Comparison of ENCODE assay signal across 8 cellular contexts in the genomic region with DNA sequence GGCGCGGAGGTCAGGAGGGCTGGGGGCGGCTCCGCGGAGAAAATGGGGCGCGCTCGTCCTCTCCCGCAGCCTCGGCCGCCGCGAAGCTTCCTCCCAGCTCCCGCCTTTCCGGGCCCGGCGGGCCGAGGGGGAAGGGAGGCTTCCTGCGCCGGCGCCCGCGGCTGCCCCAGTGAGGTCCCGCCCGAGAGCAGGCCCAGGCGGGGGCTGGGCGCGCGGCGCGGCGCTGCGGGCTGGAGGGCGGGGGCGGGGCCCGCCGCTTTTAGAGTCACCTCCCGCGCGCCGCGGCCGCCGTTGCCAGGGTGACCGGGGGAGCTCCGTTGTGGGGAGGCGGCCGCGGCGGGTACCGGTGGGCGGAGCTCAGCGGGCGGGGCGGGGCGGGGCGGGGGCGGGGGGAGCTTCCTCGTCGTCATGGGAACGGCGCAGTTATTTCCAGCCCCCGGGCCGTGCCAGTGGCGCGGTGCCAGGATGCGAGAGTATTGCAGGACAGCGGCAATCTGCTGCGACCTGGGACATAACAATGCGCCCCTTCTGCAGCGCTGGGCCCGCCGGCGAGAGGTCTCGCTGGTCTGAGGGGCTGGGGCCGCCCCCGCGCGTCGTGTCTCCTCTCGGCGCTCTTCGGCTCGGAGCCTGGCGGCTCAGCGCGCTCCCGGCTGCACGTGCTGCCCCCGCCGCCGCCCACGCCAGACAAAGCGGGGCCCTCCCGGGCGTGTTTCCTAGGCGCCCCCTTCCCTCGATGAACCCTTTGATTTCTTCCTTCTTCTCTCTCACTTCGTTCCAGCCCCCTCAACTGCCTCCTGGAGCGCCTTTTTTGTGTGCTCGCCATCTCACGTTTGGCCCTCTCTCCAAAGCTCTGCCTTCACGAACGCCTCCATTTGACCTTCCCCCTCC. TPM values are rescaled to one million over a fixed set of nuclear protein-coding genes. Genes with fewer than 3 reads are reported as not detected.
DNase-seq lines count a peak whose midpoint lies in the region; ATAC-seq, FAIRE-seq and TF ChIP-seq lines count a peak whose summit lies in the region.

No MANE protein-coding gene starts in this region.

- peak overlapping the region; percentile 81 for H3K27ac Mint-ChIP-seq in activated CD4-positive, alpha-beta T cell treated with anti-CD3 and anti-CD28 coated beads, Interleukin-2, amount 10 ng/mL, durations not matched to agents 7 days and 5 days

- no peaks in the 10 kb centered on the region for H3K9me3 Mint-ChIP-seq in activated CD4-positive, alpha-beta T cell treated with anti-CD3 and anti-CD28 coated beads, Interleukin-2, amount 10 ng/mL, durations not matched to agents 7 days and 5 days

- no peak for FAIRE-seq in GM19239 (lab: Jason Lieb, UNC)

- H3K36me3 ChIP-seq in left lung: no peaks in the 10 kb centered on the region

- TF ChIP-seq CTCF in left lung (IDR thresholded peaks at IDR 0.05): no peak

- peaks cover 14 to 61% of the 10 kb centered on the region in 2 donors for H3K4me1 ChIP-seq in left lung

- peak overlapping the region; percentile 67 to 72 for H3K4me3 ChIP-seq in left lung

- H3K9me3 ChIP-seq in left lung: no peaks in the 10 kb centered on the region

- H3K36me3 Mint-ChIP-seq in activated CD4-positive, alpha-beta T cell treated with anti-CD3 and anti-CD28 coated beads, Interleukin-2, amount 10 ng/mL, durations not matched to agents 7 days and 5 days (ENCODE audit: low read depth): no peaks in the 10 kb centered on the region

- H3K4me3 Mint-ChIP-seq in activated CD4-positive, alpha-beta T cell treated with anti-CD3 and anti-CD28 coated beads, Interleukin-2, amount 10 ng/mL, durations not matched to agents 7 days and 5 days: peak overlapping the region; percentile 78

- H3K27me3 Mint-ChIP-seq in activated CD4-positive, alpha-beta T cell treated with anti-CD3 and anti-CD28 coated beads, Interleukin-2, amount 10 ng/mL, durations not matched to agents 7 days and 5 days: peaks cover 39% of the 10 kb centered on the region

- DNase-seq in Ammon's horn (ENCODE audit: low spot score) (peak; percentile 93), GM19239 (ENCODE audit: insufficient read length, low spot score) (peak; percentile 82), NCI-H526 (lab: John Stamatoyannopoulos, UW) (peak; percentile 91 to 99), cortex of kidney (lab: John Stamatoyannopoulos, UW) (peak; percentile 81), left lung (peak; percentile 97 to 100)
- DNase-seq in activated CD4-positive, alpha-beta T cell treated with anti-CD3 and anti-CD28 coated beads, Interleukin-2, amount 10 ng/mL, durations not matched to agents 7 days and 5 days: peak; percentile 93
- peak; percentile 94 for DNase-seq in stimulated activated CD4-positive, alpha-beta T cell treated with anti-CD3 and anti-CD28 coated beads, Interleukin-2, amount 100 ng/mL, for 4 hours (ENCODE audit: low read depth)

- ATAC-seq in HG03439 (IDR thresholded peaks at IDR 0.05; ENCODE audit: unreplicated experiment) (peak; percentile 81), left lung (peak; percentile 94)

- H3K4me1 Mint-ChIP-seq in activated CD4-positive, alpha-beta T cell treated with anti-CD3 and anti-CD28 coated beads, Interleukin-2, amount 10 ng/mL, durations not matched to agents 7 days and 5 days: peaks cover 68% of the 10 kb centered on the region

- CTCF ChIA-PET in activated CD4-positive, alpha-beta T cell treated with anti-CD3 and anti-CD28 coated beads, Interleukin-2, amount 10 ng/mL, durations not matched to agents 7 days and 5 days (lab: Charles Lee): interaction anchor here (0.9 to 4.8 kb wide), 18 partner anchors 9 to 72 kb away, joined by 3 to 31 read pairs (median 4); a partner anchor contains a TSS

- peaks cover 0 to 11% of the 10 kb centered on the region in 2 donors for H3K27me3 ChIP-seq in left lung

- H3K27ac ChIP-seq in left lung: peak overlapping the region; percentile 87 to 93

- intact Hi-C loops in left lung (cut with DNase I): no loop called here

- POLR2A ChIA-PET in activated CD4-positive, alpha-beta T cell treated with anti-CD3 and anti-CD28 coated beads, Interleukin-2, amount 10 ng/mL, durations not matched to agents 7 days and 5 days (lab: Charles Lee): interaction anchor here (0.6 to 1.1 kb wide), 2 partner anchors 15 to 208 kb away, joined by 3 read pairs; no protein-coding TSS in a partner anchor

RNA-seq across cellular contexts. Expression of a gene that starts 16.9 kb away (rescaled TPM):
- total RNA-seq in activated CD4-positive, alpha-beta T cell treated with anti-CD3 and anti-CD28 coated beads, Interleukin-2, amount 10 ng/mL, durations not matched to agents 7 days and 5 days: 10 to 100 TPM; 20.3 to 24.9 TPM
- 10 to 100 TPM; 16.1 to 26.6 TPM for total RNA-seq in left lung

Comparison
In these comparisons a context has a peak if more than half of its experiments do, and no peak if none do; other contexts are left out.
1. Peak in every context shown above with its lines: DNase-seq, ATAC-seq, H3K4me3 ChIP-seq and H3K27ac ChIP-seq.